In genomic region chr4:181562399-181562798, GRCh38 we compare ENCODE assay signal across 37 cellular contexts.
"Had no signal": no experiment of that assay in that cellular context is flagged by ENCODE, and none has a peak within 500 bp of the region (broad histone marks: within the 10 kb centered on the region; RNA-seq: fewer than 3 reads in every experiment).

No MANE protein-coding gene starts in this region.

- DNase-seq: activated effector memory CD4-positive, alpha-beta T cell treated with anti-CD3 and anti-CD28 coated beads, Interleukin-2, amount 50 U/mL, for 16 hours; activated effector memory CD4-positive, alpha-beta T cell treated with Interleukin-2 at 50 U/mL for 16 hours; activated gamma-delta T cell; activated gamma-delta T cell treated with Interleukin-2 at 50 U/mL for 16 hours; activated naive CD4-positive, alpha-beta T cell; activated naive CD4-positive, alpha-beta T cell treated with anti-CD3 and anti-CD28 coated beads for 36 hours; activated naive CD4-positive, alpha-beta T cell treated with anti-CD3 and anti-CD28 coated beads, Interleukin-2, amount 10 ng/mL, durations not matched to agents 7 days and 5 days; activated naive CD4-positive, alpha-beta T cell treated with anti-CD3 and anti-CD28 coated beads, Interleukin-2, amount 50 U/mL, for 16 hours; activated naive CD4-positive, alpha-beta T cell treated with Interleukin-2 at 50 U/mL for 16 hours; activated naive CD8-positive, alpha-beta T cell treated with anti-CD3 and anti-CD28 coated beads for 36 hours; activated naive CD8-positive, alpha-beta T cell treated with anti-CD3 and anti-CD28 coated beads, Interleukin-2, amount 10 ng/mL, durations not matched to agents 7 days and 5 days; activated naive CD8-positive, alpha-beta T cell treated with anti-CD3 and anti-CD28 coated beads, Interleukin-2, amount 50 U/mL, for 24 hours; activated T-cell treated with anti-CD3 and anti-CD28 coated beads, Interleukin-2, amount 50 U/mL, for 24 hours; activated T-cell treated with anti-CD3 and anti-CD28 coated beads, Interleukin-2, amount 50 U/mL, for 4 hours; activated T-cell treated with anti-CD3 and anti-CD28 coated beads, Interleukin-2, amount 50 U/mL, for 48 hours; activated T-cell treated with anti-CD3 and anti-CD28 coated beads, Interleukin-2, amount 50 U/mL, for 72 hours; adrenal gland; amniotic stem cell; amygdala; anterior cingulate cortex; aorta; body of pancreas; brain microvascular endothelial cell; caudate nucleus; central memory CD4-positive, alpha-beta T cell; cerebellar nuclear complex had no signal

- H3K27ac ChIP-seq: adrenal gland, ascending aorta, body of pancreas, brain microvascular endothelial cell, breast epithelium, cardiac muscle cell had no signal

- H3K9me3 Mint-ChIP-seq: activated naive CD4-positive, alpha-beta T cell treated with anti-CD3 and anti-CD28 coated beads, Interleukin-2, amount 50 U/mL, for 24 hours; activated naive CD8-positive, alpha-beta T cell treated with anti-CD3 and anti-CD28 coated beads, Interleukin-2, amount 50 U/mL, for 24 hours; activated T-helper 1 cell treated with anti-CD3 and anti-CD28 coated beads, Interleukin-12 subunit alpha, Interleukin-12 subunit beta, Interleukin-2, Interleukin-4 antibody, amounts not matched to agents 30 ng/mL and 10 ng/mL and 1 ng/mL, durations not matched to agents 14 hours and 24 hours and 36 hours had no signal

- H3K4me1 Mint-ChIP-seq: activated naive CD4-positive, alpha-beta T cell treated with anti-CD3 and anti-CD28 coated beads, Interleukin-2, amount 10 ng/mL, durations not matched to agents 7 days and 5 days; activated naive CD4-positive, alpha-beta T cell treated with anti-CD3 and anti-CD28 coated beads, Interleukin-2, amount 50 U/mL, for 24 hours; activated naive CD8-positive, alpha-beta T cell treated with anti-CD3 and anti-CD28 coated beads for 36 hours; activated naive CD8-positive, alpha-beta T cell treated with anti-CD3 and anti-CD28 coated beads, Interleukin-2, amount 10 ng/mL, durations not matched to agents 7 days and 5 days; activated naive CD8-positive, alpha-beta T cell treated with anti-CD3 and anti-CD28 coated beads, Interleukin-2, amount 50 U/mL, for 24 hours; activated T-helper 17 cell treated with anti-CD3 and anti-CD28 coated beads, Interleukin-2, amount 50 U/mL, for 72 hours; brain; central memory CD8-positive, alpha-beta T cell had no signal

- H3K4me1 ChIP-seq: adrenal gland, ascending aorta, body of pancreas, breast epithelium had no signal

- H3K36me3 ChIP-seq: adrenal gland, ascending aorta, brain microvascular endothelial cell, breast epithelium, cardiac muscle cell had no signal

- ATAC-seq: activated naive CD4-positive, alpha-beta T cell treated with anti-CD3 and anti-CD28 coated beads, Interleukin-2, amount 50 U/mL, for 72 hours; activated naive CD8-positive, alpha-beta T cell treated with anti-CD3 and anti-CD28 coated beads, Interleukin-2, amount 50 U/mL, for 24 hours; activated T-cell treated with anti-CD3 and anti-CD28 coated beads, Interleukin-2, amount 50 U/mL, for 4 hours; activated T-cell treated with anti-CD3 and anti-CD28 coated beads, Interleukin-2, amount 50 U/mL, for 72 hours; activated T-helper 17 cell treated with anti-CD3 and anti-CD28 coated beads, Interleukin-2, amount 50 U/mL, for 72 hours; body of pancreas had no signal

- H3K9me3 ChIP-seq: adrenal gland, ascending aorta, body of pancreas had no signal

- H3K27me3 ChIP-seq: adrenal gland, ascending aorta, body of pancreas, brain microvascular endothelial cell, breast epithelium, cardiac muscle cell had no signal

- H3K4me3 ChIP-seq: adrenal gland, ascending aorta, body of pancreas, breast epithelium, cardiac muscle cell had no signal

- H3K27ac Mint-ChIP-seq: activated naive CD4-positive, alpha-beta T cell treated with anti-CD3 and anti-CD28 coated beads for 36 hours; activated naive CD4-positive, alpha-beta T cell treated with anti-CD3 and anti-CD28 coated beads, Interleukin-2, amount 10 ng/mL, durations not matched to agents 7 days and 5 days; activated naive CD4-positive, alpha-beta T cell treated with anti-CD3 and anti-CD28 coated beads, Interleukin-2, amount 50 U/mL, for 24 hours; activated naive CD4-positive, alpha-beta T cell treated with anti-CD3 and anti-CD28 coated beads, Interleukin-2, amount 50 U/mL, for 72 hours; activated naive CD8-positive, alpha-beta T cell; activated naive CD8-positive, alpha-beta T cell treated with anti-CD3 and anti-CD28 coated beads for 36 hours; activated naive CD8-positive, alpha-beta T cell treated with anti-CD3 and anti-CD28 coated beads, Interleukin-2, amount 10 ng/mL, durations not matched to agents 7 days and 5 days; activated naive CD8-positive, alpha-beta T cell treated with anti-CD3 and anti-CD28 coated beads, Interleukin-2, amount 50 U/mL, for 24 hours; activated T-cell treated with anti-CD3 and anti-CD28 coated beads, Interleukin-2, amount 50 U/mL, for 24 hours; activated T-cell treated with anti-CD3 and anti-CD28 coated beads, Interleukin-2, amount 50 U/mL, for 72 hours; activated T-helper 1 cell treated with anti-CD3 and anti-CD28 coated beads, Interleukin-12 subunit alpha, Interleukin-12 subunit beta, Interleukin-2, Interleukin-4 antibody, amounts not matched to agents 30 ng/mL and 10 ng/mL and 1 ng/mL, durations not matched to agents 14 hours and 24 hours and 36 hours; activated T-helper 17 cell treated with anti-CD3 and anti-CD28 coated beads, Interleukin-2, amount 50 U/mL, for 72 hours; activated T-helper 2 cell treated with anti-CD3 and anti-CD28 coated beads, Interferon-gamma antibody, Interleukin-2, Interleukin-4, amounts not matched to agents 10 μg/mL and 5 μg/mL and 100 μg/mL, durations not matched to agents 14 hours and 24 hours and 36 hours; brain had no signal

- H3K36me3 Mint-ChIP-seq: activated naive CD4-positive, alpha-beta T cell treated with anti-CD3 and anti-CD28 coated beads, Interleukin-2, amount 10 ng/mL, durations not matched to agents 7 days and 5 days; activated naive CD4-positive, alpha-beta T cell treated with anti-CD3 and anti-CD28 coated beads, Interleukin-2, amount 50 U/mL, for 24 hours; activated naive CD8-positive, alpha-beta T cell; activated naive CD8-positive, alpha-beta T cell treated with anti-CD3 and anti-CD28 coated beads for 36 hours; activated naive CD8-positive, alpha-beta T cell treated with anti-CD3 and anti-CD28 coated beads, Interleukin-2, amount 10 ng/mL, durations not matched to agents 7 days and 5 days; brain had no signal

- H3K4me3 Mint-ChIP-seq: activated naive CD4-positive, alpha-beta T cell treated with anti-CD3 and anti-CD28 coated beads for 36 hours; activated naive CD4-positive, alpha-beta T cell treated with anti-CD3 and anti-CD28 coated beads, Interleukin-2, amount 10 ng/mL, durations not matched to agents 7 days and 5 days; activated naive CD4-positive, alpha-beta T cell treated with anti-CD3 and anti-CD28 coated beads, Interleukin-2, amount 50 U/mL, for 24 hours; activated naive CD8-positive, alpha-beta T cell; activated naive CD8-positive, alpha-beta T cell treated with anti-CD3 and anti-CD28 coated beads for 36 hours; activated naive CD8-positive, alpha-beta T cell treated with anti-CD3 and anti-CD28 coated beads, Interleukin-2, amount 10 ng/mL, durations not matched to agents 7 days and 5 days; activated naive CD8-positive, alpha-beta T cell treated with anti-CD3 and anti-CD28 coated beads, Interleukin-2, amount 50 U/mL, for 24 hours; activated T-cell treated with anti-CD3 and anti-CD28 coated beads, Interleukin-2, amount 50 U/mL, for 24 hours; activated T-cell treated with anti-CD3 and anti-CD28 coated beads, Interleukin-2, amount 50 U/mL, for 4 hours; activated T-cell treated with anti-CD3 and anti-CD28 coated beads, Interleukin-2, amount 50 U/mL, for 72 hours; activated T-helper 1 cell treated with anti-CD3 and anti-CD28 coated beads, Interleukin-12 subunit alpha, Interleukin-12 subunit beta, Interleukin-2, Interleukin-4 antibody, amounts not matched to agents 30 ng/mL and 10 ng/mL and 1 ng/mL, durations not matched to agents 14 hours and 24 hours and 36 hours; activated T-helper 17 cell treated with anti-CD3 and anti-CD28 coated beads, Interleukin-2, amount 50 U/mL, for 72 hours; brain; central memory CD8-positive, alpha-beta T cell had no signal

- H3K27me3 Mint-ChIP-seq: activated naive CD4-positive, alpha-beta T cell treated with anti-CD3 and anti-CD28 coated beads, Interleukin-2, amount 10 ng/mL, durations not matched to agents 7 days and 5 days; activated naive CD4-positive, alpha-beta T cell treated with anti-CD3 and anti-CD28 coated beads, Interleukin-2, amount 50 U/mL, for 24 hours; activated naive CD8-positive, alpha-beta T cell; activated naive CD8-positive, alpha-beta T cell treated with anti-CD3 and anti-CD28 coated beads for 36 hours; activated naive CD8-positive, alpha-beta T cell treated with anti-CD3 and anti-CD28 coated beads, Interleukin-2, amount 10 ng/mL, durations not matched to agents 7 days and 5 days; activated naive CD8-positive, alpha-beta T cell treated with anti-CD3 and anti-CD28 coated beads, Interleukin-2, amount 50 U/mL, for 24 hours; activated T-cell treated with anti-CD3 and anti-CD28 coated beads, Interleukin-2, amount 50 U/mL, for 24 hours; activated T-helper 17 cell treated with anti-CD3 and anti-CD28 coated beads, Interleukin-2, amount 50 U/mL, for 72 hours; central memory CD8-positive, alpha-beta T cell had no signal
